8 cellular contexts compared by ENCODE assay signal in the genomic region with DNA sequence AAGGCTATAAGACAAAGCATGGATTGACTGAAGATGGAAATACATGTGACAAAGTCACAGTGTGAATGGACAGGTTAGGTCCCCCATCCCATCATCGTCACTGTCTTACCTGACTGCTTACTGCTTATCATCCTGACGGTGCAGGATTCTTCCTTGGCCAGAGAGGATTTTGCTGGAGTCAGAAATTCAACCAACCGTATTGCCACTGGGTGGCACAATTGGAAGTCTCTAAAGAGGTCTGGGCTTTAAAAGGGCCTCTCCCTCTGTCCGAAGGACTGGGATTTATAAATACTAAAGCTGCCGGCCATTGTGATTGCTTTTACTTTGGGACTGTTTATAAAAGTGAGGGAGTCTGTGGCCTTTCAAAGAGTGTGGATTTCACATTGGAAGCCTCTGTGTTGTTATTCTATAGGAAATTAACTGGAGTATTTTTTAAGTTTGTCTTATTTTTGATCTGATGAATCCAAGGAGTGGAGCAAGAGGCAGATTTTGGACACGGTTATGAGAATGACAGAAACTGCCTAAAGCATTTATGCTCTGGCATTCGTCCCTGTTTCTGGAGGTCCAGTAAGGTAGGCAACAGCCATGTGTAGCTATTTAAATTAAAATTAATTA.
A peak's percentile ranks its signal among the peaks of the same experiment; 100 is the strongest.
DNase-seq lines count a peak whose midpoint lies in the region; ATAC-seq, FAIRE-seq and TF ChIP-seq lines count a peak whose summit lies in the region.

No MANE protein-coding gene starts in this region.

- peak overlapping the region in 1 of 3 donors; percentile 87 for H3K27ac ChIP-seq in right lobe of liver

- H3K36me3 ChIP-seq in right lobe of liver = no peaks in the 10 kb centered on the region

- H3K4me3 Mint-ChIP-seq in activated CD4-positive, alpha-beta T cell treated with anti-CD3 and anti-CD28 coated beads for 36 hours = no peak overlapping the region

- CTCF ChIA-PET in activated CD4-positive, alpha-beta T cell treated with anti-CD3 and anti-CD28 coated beads for 36 hours (lab: Charles Lee) = interaction anchor here (0.8 kb wide), 1 partner anchor 56 kb away, joined by 4 read pairs; no protein-coding TSS in a partner anchor

- FAIRE-seq in GM19239 (lab: Jason Lieb, UNC) = no peak

- ATAC-seq in activated CD4-positive, alpha-beta T cell treated with anti-CD3 and anti-CD28 coated beads for 36 hours = no peak
- ATAC-seq in right lobe of liver (peak; percentile 77 to 86 (median 80)), HG03439 (IDR thresholded peaks at IDR 0.05; ENCODE audit: unreplicated experiment) (no peak)

- no peak for TF ChIP-seq POLR2A in right lobe of liver (IDR thresholded peaks at IDR 0.05)

- H3K9me3 Mint-ChIP-seq in activated CD4-positive, alpha-beta T cell treated with anti-CD3 and anti-CD28 coated beads for 36 hours (ENCODE audit: low read depth) = no peaks in the 10 kb centered on the region

- DNase-seq in activated CD4-positive, alpha-beta T cell treated with anti-CD3 and anti-CD28 coated beads for 36 hours = peak; percentile 19
- no peak for DNase-seq in activated CD4-positive, alpha-beta T cell treated with anti-CD3 and anti-CD28 coated beads for 1 hour
- DNase-seq in NCI-H774 (lab: John Stamatoyannopoulos, UW) (peak; percentile 77), choroid plexus epithelial cell (ENCODE audit: low read depth) (peak; percentile 72), right lobe of liver (peak in 1 of 3 donors; percentile 54), T-helper 1 cell (no peak), GM19239 (ENCODE audit: insufficient read length, low spot score) (no peak)

- H3K9me3 ChIP-seq in right lobe of liver = no peaks in the 10 kb centered on the region

- no peaks in the 10 kb centered on the region for H3K36me3 Mint-ChIP-seq in activated CD4-positive, alpha-beta T cell treated with anti-CD3 and anti-CD28 coated beads for 36 hours (ENCODE audit: low read depth)

- peak; percentile 70 for TF ChIP-seq CTCF in choroid plexus epithelial cell (conservative IDR thresholded peaks at IDR 0.05; ENCODE audit: low read depth, low read length)
- TF ChIP-seq CTCF in right lobe of liver (IDR thresholded peaks at IDR 0.05) = peak; percentile 47 to 64 (median 51)

- H3K27me3 Mint-ChIP-seq in activated CD4-positive, alpha-beta T cell treated with anti-CD3 and anti-CD28 coated beads for 36 hours = peaks cover 14% of the 10 kb centered on the region

- WGBS in right lobe of liver (ENCODE audit: insufficient coverage, low coverage, low lambda C conversion rate, missing lambda C conversion rate) = 30% methylated on average over 7 of the region's 7 CpGs

- peaks cover 0 to 25% (median 8%) of the 10 kb centered on the region in 4 donors for H3K4me1 ChIP-seq in right lobe of liver

- no peak overlapping the region for H3K27ac Mint-ChIP-seq in activated CD4-positive, alpha-beta T cell treated with anti-CD3 and anti-CD28 coated beads for 36 hours

- no peaks in the 10 kb centered on the region for H3K27me3 ChIP-seq in right lobe of liver

- H3K4me3 ChIP-seq in choroid plexus epithelial cell (ENCODE audit: low read depth, low read length) = no peak overlapping the region
- H3K4me3 ChIP-seq in right lobe of liver = no peak overlapping the region

- peaks cover 2% of the 10 kb centered on the region for H3K4me1 Mint-ChIP-seq in activated CD4-positive, alpha-beta T cell treated with anti-CD3 and anti-CD28 coated beads for 36 hours

- intact Hi-C loops in activated CD4-positive, alpha-beta T cell treated with anti-CD3 and anti-CD28 coated beads for 36 hours (cut with DNase I, micrococcal nuclease) = loop anchor here (1.0 to 5.0 kb wide), 4 partner anchors 88 to 553 kb away; no protein-coding TSS in a partner anchor
- intact Hi-C loops in right lobe of liver (cut with DNase I) = no loop called here

- POLR2A ChIA-PET in activated CD4-positive, alpha-beta T cell treated with anti-CD3 and anti-CD28 coated beads for 36 hours (lab: Charles Lee) = no interaction called here

Comparison
In these comparisons a context has a peak if more than half of its experiments do, and no peak if none do; other contexts are left out.
1. DNase-seq: peak in activated CD4-positive, alpha-beta T cell treated with anti-CD3 and anti-CD28 coated beads for 36 hours (single experiment), NCI-H774 (single experiment) and choroid plexus epithelial cell (single experiment); none in activated CD4-positive, alpha-beta T cell treated with anti-CD3 and anti-CD28 coated beads for 1 hour (single experiment), T-helper 1 cell (0 of 5) and GM19239 (single experiment).
2. ATAC-seq: peak in right lobe of liver (4 of 4); none in activated CD4-positive, alpha-beta T cell treated with anti-CD3 and anti-CD28 coated beads for 36 hours (single experiment) and HG03439 (single experiment).
3. intact Hi-C loops: an anchor here in activated CD4-positive, alpha-beta T cell treated with anti-CD3 and anti-CD28 coated beads for 36 hours (1.0 to 5.0 kb wide); none called in right lobe of liver.